Comparison of ENCODE assay signal across 9 cellular contexts in genomic region chr14:69573841-69574265, GRCh38. TPM values are rescaled to one million over a fixed set of nuclear protein-coding genes. Genes with fewer than 3 reads are reported as not detected.
DNase-seq lines count a peak whose midpoint lies in the region; ATAC-seq, FAIRE-seq and TF ChIP-seq lines count a peak whose summit lies in the region.
"Had no signal": no experiment of that assay in that cellular context is flagged by ENCODE, and none has a peak within 500 bp of the region (broad histone marks: within the 10 kb centered on the region; RNA-seq: fewer than 3 reads in every experiment).

No MANE protein-coding gene starts in this region.

- no peak overlapping the region for H3K4me3 ChIP-seq in SK-N-SH (ENCODE audit: low read depth in 2 of 2, low read length in 1 of 2)

- 83% methylated on average over 11 of the region's 14 CpGs for WGBS in SK-N-SH (ENCODE audit: low lambda C conversion rate)

- DNase-seq in DMS153 (lab: John Stamatoyannopoulos, UW): peak; percentile 67
- DNase-seq in NCI-H1092 treated with DMSO at 0.1 percent for 48 hours (lab: John Stamatoyannopoulos, UW): peak; percentile 75
- DNase-seq in activated T-helper 1 cell treated with anti-CD3 and anti-CD28 coated beads, Interleukin-12 subunit alpha, Interleukin-12 subunit beta, Interleukin-2, Interleukin-4 antibody, amounts not matched to agents 30 ng/mL and 10 ng/mL and 1 ng/mL, durations not matched to agents 14 hours and 24 hours and 36 hours (ENCODE audit: low spot score): no peak
- DNase-seq in naive thymus-derived CD8-positive, alpha-beta T cell: peak in 1 of 10 donors; percentile 25
- DNase-seq in SK-N-SH: no peak
- DNase-seq in globus pallidus (ENCODE audit: low spot score): no peak
- DNase-seq in GM12892 (ENCODE audit: insufficient read length): no peak

- no peak for FAIRE-seq in GM12892 (lab: Jason Lieb, UNC)

- no peaks in the 10 kb centered on the region for H3K9me3 ChIP-seq in SK-N-SH
- H3K9me3 ChIP-seq: vagina had no signal

- peaks cover 2% of the 10 kb centered on the region for H3K36me3 Mint-ChIP-seq in activated T-helper 1 cell treated with anti-CD3 and anti-CD28 coated beads, Interleukin-12 subunit alpha, Interleukin-12 subunit beta, Interleukin-2, Interleukin-4 antibody, amounts not matched to agents 30 ng/mL and 10 ng/mL and 1 ng/mL, durations not matched to agents 14 hours and 24 hours and 36 hours (ENCODE audit: low read depth)
- H3K36me3 Mint-ChIP-seq in naive thymus-derived CD8-positive, alpha-beta T cell: no peaks in the 10 kb centered on the region

- no peak overlapping the region for H3K27ac Mint-ChIP-seq in activated T-helper 1 cell treated with anti-CD3 and anti-CD28 coated beads, Interleukin-12 subunit alpha, Interleukin-12 subunit beta, Interleukin-2, Interleukin-4 antibody, amounts not matched to agents 30 ng/mL and 10 ng/mL and 1 ng/mL, durations not matched to agents 14 hours and 24 hours and 36 hours
- peak overlapping the region in 1 of 10 donors; percentile 56 for H3K27ac Mint-ChIP-seq in naive thymus-derived CD8-positive, alpha-beta T cell

- no peak overlapping the region for H3K4me2 ChIP-seq in SK-N-SH

- no peak for TF ChIP-seq CTCF in SK-N-SH (IDR thresholded peaks at IDR 0.05)

- H2AFZ ChIP-seq in SK-N-SH (ENCODE audit: low read depth): no peak overlapping the region

- H3K9me3 Mint-ChIP-seq in activated T-helper 1 cell treated with anti-CD3 and anti-CD28 coated beads, Interleukin-12 subunit alpha, Interleukin-12 subunit beta, Interleukin-2, Interleukin-4 antibody, amounts not matched to agents 30 ng/mL and 10 ng/mL and 1 ng/mL, durations not matched to agents 14 hours and 24 hours and 36 hours: no peaks in the 10 kb centered on the region
- H3K9me3 Mint-ChIP-seq in naive thymus-derived CD8-positive, alpha-beta T cell: no peaks in the 10 kb centered on the region

- POLR2A ChIA-PET in naive thymus-derived CD8-positive, alpha-beta T cell (lab: Charles Lee): interaction anchor here (0.7 kb wide), 1 partner anchor 193 kb away, joined by 3 read pairs; no protein-coding TSS in a partner anchor
- POLR2A ChIA-PET in SK-N-SH (lab: Yijun Ruan, JAX): interaction anchor here (1.6 kb wide), 1 partner anchor 26 kb away, joined by 3 read pairs; no protein-coding TSS in a partner anchor

- H4K20me1 ChIP-seq in SK-N-SH (ENCODE audit: insufficient read depth): no peaks in the 10 kb centered on the region

- H3K9me2 ChIP-seq in SK-N-SH: no peaks in the 10 kb centered on the region

- no peak overlapping the region for H3K27ac ChIP-seq in SK-N-SH (ENCODE audit: low read depth in 2 of 2, low read length in 1 of 2)
- H3K27ac ChIP-seq: vagina had no signal

- intact Hi-C loops in activated T-helper 1 cell treated with anti-CD3 and anti-CD28 coated beads, Interleukin-12 subunit alpha, Interleukin-12 subunit beta, Interleukin-2, Interleukin-4 antibody, amounts not matched to agents 30 ng/mL and 10 ng/mL and 1 ng/mL, durations not matched to agents 14 hours and 24 hours and 36 hours (cut with micrococcal nuclease): loop anchor here (1.0 to 10.0 kb wide), 4 partner anchors 71 to 709 kb away; partner anchors contain the start of gene GALNT16

- peaks cover 20% of the 10 kb centered on the region for H3K27me3 ChIP-seq in SK-N-SH (ENCODE audit: insufficient read depth)
- H3K27me3 ChIP-seq: vagina had no signal

- no peak overlapping the region for H3K9ac ChIP-seq in SK-N-SH

- H3K4me1 Mint-ChIP-seq in activated T-helper 1 cell treated with anti-CD3 and anti-CD28 coated beads, Interleukin-12 subunit alpha, Interleukin-12 subunit beta, Interleukin-2, Interleukin-4 antibody, amounts not matched to agents 30 ng/mL and 10 ng/mL and 1 ng/mL, durations not matched to agents 14 hours and 24 hours and 36 hours (ENCODE audit: low read depth): peaks cover 10% of the 10 kb centered on the region
- peaks cover 8 to 15% (median 14%) of the 10 kb centered on the region in 4 donors for H3K4me1 Mint-ChIP-seq in naive thymus-derived CD8-positive, alpha-beta T cell

- H3K79me2 ChIP-seq in SK-N-SH (ENCODE audit: insufficient read depth): no peaks in the 10 kb centered on the region

- ATAC-seq in naive thymus-derived CD8-positive, alpha-beta T cell: no peak
- ATAC-seq in GM19351 (IDR thresholded peaks at IDR 0.05; ENCODE audit: unreplicated experiment): no peak

- H3K27me3 Mint-ChIP-seq in activated T-helper 1 cell treated with anti-CD3 and anti-CD28 coated beads, Interleukin-12 subunit alpha, Interleukin-12 subunit beta, Interleukin-2, Interleukin-4 antibody, amounts not matched to agents 30 ng/mL and 10 ng/mL and 1 ng/mL, durations not matched to agents 14 hours and 24 hours and 36 hours (ENCODE audit: insufficient read depth): peaks cover 60% of the 10 kb centered on the region
- peaks cover 27 to 66% (median 47%) of the 10 kb centered on the region in 5 donors for H3K27me3 Mint-ChIP-seq in naive thymus-derived CD8-positive, alpha-beta T cell

- H3K36me3 ChIP-seq in SK-N-SH (replicated peaks in 1 of 2; ENCODE audit: control insufficient read depth in 1 of 2, insufficient read depth in 2 of 2, low read length in 1 of 2): no peaks in the 10 kb centered on the region
- H3K36me3 ChIP-seq: vagina had no signal

- H3F3A ChIP-seq in SK-N-SH (replicated peaks; ENCODE audit: insufficient read depth): no peaks in the 10 kb centered on the region

- CTCF ChIA-PET in SK-N-SH (lab: Yijun Ruan, JAX): interaction anchor here (0.6 to 12.6 kb wide), 32 partner anchors 11 to 744 kb away, joined by 3 to 368 read pairs (median 4); partner anchors contain the start of gene SUSD6

- no peak for TF ChIP-seq RAD21 in SK-N-SH (IDR thresholded peaks at IDR 0.05; ENCODE audit: low read length)

- peak overlapping the region; percentile 45 for H3K4me3 Mint-ChIP-seq in activated T-helper 1 cell treated with anti-CD3 and anti-CD28 coated beads, Interleukin-12 subunit alpha, Interleukin-12 subunit beta, Interleukin-2, Interleukin-4 antibody, amounts not matched to agents 30 ng/mL and 10 ng/mL and 1 ng/mL, durations not matched to agents 14 hours and 24 hours and 36 hours
- H3K4me3 Mint-ChIP-seq in naive thymus-derived CD8-positive, alpha-beta T cell: peak overlapping the region; percentile 59 to 94 (median 80)

- TF ChIP-seq POLR2A in GM12892 (IDR thresholded peaks at IDR 0.05; ENCODE audit: low read depth, low read length): no peak

- no peak for TF ChIP-seq EP300 in SK-N-SH (IDR thresholded peaks at IDR 0.05; ENCODE audit: borderline replicate concordance in 1 of 2, low read depth in 1 of 2, low read length in 1 of 2)

- peaks cover 0 to 2% of the 10 kb centered on the region in 2 experiments; a peak in 1 of 4 replicates for H3K4me1 ChIP-seq in SK-N-SH (ENCODE audit: control insufficient read depth in 1 of 2, insufficient read depth in 2 of 2, low read depth in 1 of 2, low read length in 1 of 2)

TF ChIP-seq in SK-N-SH, 30 proteins besides CTCF, POLR2A, EP300 and RAD21 (continues in another document):
- TF ChIP-seq FOSL2 (IDR thresholded peaks at IDR 0.05; ENCODE audit: borderline replicate concordance, low read depth) (no peak), IRF3 (IDR thresholded peaks at IDR 0.05; ENCODE audit: low read depth, low read length) (no peak), USF1 (IDR thresholded peaks at IDR 0.05; ENCODE audit: borderline replicate concordance, low read depth) (no peak), RFX5 (IDR thresholded peaks at IDR 0.05; ENCODE audit: low read length) (no peak), GABPA (IDR thresholded peaks at IDR 0.05; ENCODE audit: low read depth) (no peak), USF2 (IDR thresholded peaks at IDR 0.05; ENCODE audit: borderline replicate concordance, low read depth, low read length) (no peak)

RNA-seq across cellular contexts. Expression of gene CCDC177, which starts 0.8 kb away (rescaled TPM):
- total RNA-seq in activated T-helper 1 cell treated with anti-CD3 and anti-CD28 coated beads, Interleukin-12 subunit alpha, Interleukin-12 subunit beta, Interleukin-2, Interleukin-4 antibody, amounts not matched to agents 30 ng/mL and 10 ng/mL and 1 ng/mL, durations not matched to agents 14 hours and 24 hours and 36 hours: 0.08 TPM in 1 of 2 replicates, not detected in the other
- not detected for total RNA-seq in naive thymus-derived CD8-positive, alpha-beta T cell
- polyA plus RNA-seq in naive thymus-derived CD8-positive, alpha-beta T cell: not detected
- polyA plus RNA-seq in SK-N-SH (2012; rRNA removed): not detected in 2 replicates
- not detected in 2 replicates for polyA plus RNA-seq in SK-N-SH (2012; cell fraction: cytosol; rRNA removed)
- not detected in 2 replicates for polyA plus RNA-seq in SK-N-SH (2012; cell fraction: nucleus; rRNA removed)
- not detected for polyA plus RNA-seq in GM12892 (2012; ENCODE audit: missing spikeins)
- total RNA-seq: vagina had no signal

RNA-seq across cellular contexts. Expression of gene SUSD6, which starts 37.5 kb away (rescaled TPM):
- 91.3 and 94.3 TPM in 2 replicates for total RNA-seq in activated T-helper 1 cell treated with anti-CD3 and anti-CD28 coated beads, Interleukin-12 subunit alpha, Interleukin-12 subunit beta, Interleukin-2, Interleukin-4 antibody, amounts not matched to agents 30 ng/mL and 10 ng/mL and 1 ng/mL, durations not matched to agents 14 hours and 24 hours and 36 hours
- 10 to 100 TPM; 34.7 to 38.8 TPM for total RNA-seq in naive thymus-derived CD8-positive, alpha-beta T cell
- 1 to 10 TPM; 4.5 to 6.8 (median 5.6) TPM for polyA plus RNA-seq in naive thymus-derived CD8-positive, alpha-beta T cell
- 8.5 and 9.5 TPM in 2 replicates for polyA plus RNA-seq in SK-N-SH (2012; rRNA removed)
- 5.2 and 7.2 TPM in 2 replicates for polyA plus RNA-seq in SK-N-SH (2012; cell fraction: cytosol; rRNA removed)
- 16.8 and 20.7 TPM in 2 replicates for polyA plus RNA-seq in SK-N-SH (2012; cell fraction: nucleus; rRNA removed)
- 19.0 TPM for polyA plus RNA-seq in GM12892 (2012; ENCODE audit: missing spikeins)

Comparison
In these comparisons a context has a peak if more than half of its experiments do, and no peak if none do; other contexts are left out.
1. DNase-seq: peak in DMS153 (single experiment) and NCI-H1092 treated with DMSO at 0.1 percent for 48 hours (single experiment); none in activated T-helper 1 cell treated with anti-CD3 and anti-CD28 coated beads, Interleukin-12 subunit alpha, Interleukin-12 subunit beta, Interleukin-2, Interleukin-4 antibody, amounts not matched to agents 30 ng/mL and 10 ng/mL and 1 ng/mL, durations not matched to agents 14 hours and 24 hours and 36 hours (single experiment), SK-N-SH (single experiment), globus pallidus (single experiment) and GM12892 (single experiment).